Comparison of ENCODE assay signal across 18 cellular contexts in the genomic region with DNA sequence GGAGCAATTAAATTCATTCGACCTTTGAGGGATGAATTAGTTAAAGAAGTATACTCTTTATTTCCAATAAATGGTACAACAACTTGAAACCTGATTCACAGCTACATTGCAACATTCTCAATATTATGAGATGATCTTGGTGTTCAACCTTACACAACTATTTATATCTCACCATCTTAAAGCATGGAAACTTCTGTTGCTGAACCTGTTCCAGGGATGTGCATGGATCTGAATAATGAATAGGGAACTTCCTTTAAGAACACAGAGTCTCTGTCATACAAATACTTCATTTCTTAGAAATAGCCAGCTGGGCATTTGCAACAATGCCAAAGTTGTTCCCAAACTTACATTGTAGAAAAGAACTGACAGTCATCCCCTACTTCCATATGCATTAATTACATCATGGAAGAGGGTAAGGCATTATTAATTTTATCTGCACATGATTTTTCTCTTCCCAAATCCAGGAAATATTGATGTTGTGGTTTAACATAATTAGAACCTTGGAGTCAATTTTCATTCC.
"Had no signal": no experiment of that assay in that cellular context is flagged by ENCODE, and none has a peak within 500 bp of the region (broad histone marks: within the 10 kb centered on the region; RNA-seq: fewer than 3 reads in every experiment).

No MANE protein-coding gene starts in this region.

- H3K36me3 ChIP-seq: right lobe of liver, tibial nerve, upper lobe of right lung, vagina had no signal

- DNase-seq: cerebellar nuclear complex; endodermal cell; immature natural killer cell; left colon; left ventricle myocardium superior; mesendoderm; naive thymus-derived CD4-positive, alpha-beta T cell; nephron progenitor cell; psoas muscle; retina; right lobe of liver; stimulated activated CD4-positive, alpha-beta T cell treated with anti-CD3 and anti-CD28 coated beads, Interleukin-12 subunit alpha, Interleukin-12 subunit beta, amount 100 ng/mL, for 4 hours; stimulated activated naive CD4-positive, alpha-beta T cell treated with Interleukin-2 at 50 U/mL for 16 hours; testis; upper lobe of right lung had no signal

- H3K9me3 ChIP-seq: psoas muscle, right lobe of liver, testis, tibial nerve, upper lobe of right lung, vagina had no signal

- H3K4me1 ChIP-seq: testis, tibial nerve, upper lobe of right lung, vagina had no signal

- H3K4me3 ChIP-seq: lung, psoas muscle, right lobe of liver, testis, tibial nerve, upper lobe of right lung, vagina had no signal

- ATAC-seq: left colon; left ventricle myocardium superior; naive thymus-derived CD4-positive, alpha-beta T cell; upper lobe of right lung had no signal

- H3K27ac ChIP-seq: psoas muscle, right lobe of liver, testis, tibial nerve, upper lobe of right lung, vagina had no signal

- H3K27me3 ChIP-seq: right lobe of liver, testis, tibial nerve, vagina had no signal
